1 cellular context compared by ENCODE assay signal in genomic region chr1:160558679-160559078, GRCh38.
TF ChIP-seq lines count a peak whose summit lies in the region.

No MANE protein-coding gene starts in this region.

TF ChIP-seq in K562, 482 proteins besides CTCF, POLR2A, EP300 and RAD21 (continues in another document):
- TF ChIP-seq SMARCA4 (IDR thresholded peaks at IDR 0.05), result peak; percentile 58; the same call in 1 of the 2 replicates
- no peak for TF ChIP-seq TAF1 (IDR thresholded peaks at IDR 0.05; ENCODE audit: control insufficient read depth, extremely low read depth, insufficient read depth, low read length, severe bottlenecking)
- TF ChIP-seq ZNF23 (CRISPR knock-in tag; IDR thresholded peaks at IDR 0.05), result no peak
- no peak for TF ChIP-seq BMI1 (IDR thresholded peaks at IDR 0.05; ENCODE audit: low read length)
- TF ChIP-seq ARID3A (IDR thresholded peaks at IDR 0.05; ENCODE audit: borderline replicate concordance, low read depth, low read length), result no peak
- no peak for TF ChIP-seq HNRNPK (IDR thresholded peaks at IDR 0.05; ENCODE audit: low read depth, low read length, poor library complexity, severe bottlenecking)
- peak in 1 of 2 experiments; percentile 35; a peak in 1 of 4 replicates for TF ChIP-seq ZNF639 (CRISPR knock-in tag; conservative IDR thresholded peaks at IDR 0.05 in 1 of 2, IDR thresholded peaks at IDR 0.05 in 1 of 2)
- no peak for TF ChIP-seq THRAP3 (IDR thresholded peaks at IDR 0.05; ENCODE audit: borderline replicate concordance)
- no peak for TF ChIP-seq ZNF695 (CRISPR knock-in tag; IDR thresholded peaks at IDR 0.05)
- TF ChIP-seq NFRKB (IDR thresholded peaks at IDR 0.05; ENCODE audit: low read depth), result no peak
- no peak for TF ChIP-seq MITF (IDR thresholded peaks at IDR 0.05)
- TF ChIP-seq ZNF561 (CRISPR knock-in tag; conservative IDR thresholded peaks at IDR 0.05), result no peak
- TF ChIP-seq SLC30A9 (CRISPR knock-in tag; IDR thresholded peaks at IDR 0.05), result no peak
- TF ChIP-seq MEIS2 (IDR thresholded peaks at IDR 0.05; ENCODE audit: partially characterized antibody), result peak; percentile 3
- TF ChIP-seq ZNF316 (IDR thresholded peaks at IDR 0.05), result no peak
- no peak for TF ChIP-seq ZBED1 (IDR thresholded peaks at IDR 0.05)
- peak; percentile 78; the same call in 1 of the 2 replicates for TF ChIP-seq ESRRA (IDR thresholded peaks at IDR 0.05; ENCODE audit: borderline replicate concordance, low read depth)
- TF ChIP-seq SRF (CRISPR knock-in tag; IDR thresholded peaks at IDR 0.05), result no peak
- no peak for TF ChIP-seq CHCHD3 (CRISPR knock-in tag; IDR thresholded peaks at IDR 0.05)
- TF ChIP-seq RB1 (IDR thresholded peaks at IDR 0.05; ENCODE audit: low read depth), result no peak
- TF ChIP-seq GABPA (tag; conservative IDR thresholded peaks at IDR 0.05; ENCODE audit: low read depth), result no peak
- no peak for TF ChIP-seq KDM4B (IDR thresholded peaks at IDR 0.05; ENCODE audit: borderline replicate concordance in 2 of 2, low read depth in 1 of 2)
- no peak for TF ChIP-seq REST (CRISPR knock-in tag; IDR thresholded peaks at IDR 0.05; ENCODE audit: low read depth)
- TF ChIP-seq IFI16 (CRISPR knock-in tag; IDR thresholded peaks at IDR 0.05), result no peak
- no peak for TF ChIP-seq BDP1 (IDR thresholded peaks at IDR 0.05; ENCODE audit: insufficient read depth, insufficient read length)
- peak; percentile 65 for TF ChIP-seq ARID1B (IDR thresholded peaks at IDR 0.05)
- TF ChIP-seq ZNF134 (CRISPR knock-in tag; conservative IDR thresholded peaks at IDR 0.05), result no peak
- no peak for TF ChIP-seq PHTF2 (CRISPR knock-in tag; IDR thresholded peaks at IDR 0.05)
- no peak for TF ChIP-seq SRSF3 (IDR thresholded peaks at IDR 0.05; ENCODE audit: insufficient read depth, low read length)
- no peak for TF ChIP-seq HEY1 (CRISPR knock-in tag; IDR thresholded peaks at IDR 0.05; ENCODE audit: borderline replicate concordance)
- TF ChIP-seq KAT2B (IDR thresholded peaks at IDR 0.05; ENCODE audit: low read depth, low read length), result no peak
- no peak for TF ChIP-seq BRF1 (IDR thresholded peaks at IDR 0.05; ENCODE audit: borderline replicate concordance, extremely low read depth, insufficient read length)
- TF ChIP-seq TRIM24 (IDR thresholded peaks at IDR 0.05), result 0 out of 4 replicates have a peak, but pooled peaks of 1 of the 2 experiments have one; percentile 44
- TF ChIP-seq, protein P1, sequence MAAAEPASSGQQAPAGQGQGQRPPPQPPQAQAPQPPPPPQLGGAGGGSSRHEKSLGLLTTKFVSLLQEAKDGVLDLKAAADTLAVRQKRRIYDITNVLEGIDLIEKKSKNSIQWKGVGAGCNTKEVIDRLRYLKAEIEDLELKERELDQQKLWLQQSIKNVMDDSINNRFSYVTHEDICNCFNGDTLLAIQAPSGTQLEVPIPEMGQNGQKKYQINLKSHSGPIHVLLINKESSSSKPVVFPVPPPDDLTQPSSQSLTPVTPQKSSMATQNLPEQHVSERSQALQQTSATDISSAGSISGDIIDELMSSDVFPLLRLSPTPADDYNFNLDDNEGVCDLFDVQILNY (CRISPR knock-in tag; IDR thresholded peaks at IDR 0.05), result no peak
- no peak for TF ChIP-seq SIN3A (IDR thresholded peaks at IDR 0.05; ENCODE audit: borderline replicate concordance in 2 of 2, control insufficient read depth in 1 of 2, low read depth in 2 of 2, low read length in 2 of 2)
- TF ChIP-seq TCF7L2 (IDR thresholded peaks at IDR 0.05; ENCODE audit: low read depth, low read length), result no peak
- TF ChIP-seq HDAC3 (IDR thresholded peaks at IDR 0.05; ENCODE audit: borderline replicate concordance, partially characterized antibody), result no peak
- no peak for TF ChIP-seq RBM34 (IDR thresholded peaks at IDR 0.05; ENCODE audit: borderline replicate concordance, insufficient read depth, low read length)
- no peak for TF ChIP-seq LARP7 (IDR thresholded peaks at IDR 0.05)
- 0 out of 4 replicates have a peak, but pooled peaks of 1 of the 2 experiments have one; percentile 3 for TF ChIP-seq TEAD1 (CRISPR knock-in tag; IDR thresholded peaks at IDR 0.05)
- TF ChIP-seq YBX1 (IDR thresholded peaks at IDR 0.05), result no peak
- TF ChIP-seq ETS1 (conservative IDR thresholded peaks at IDR 0.05; ENCODE audit: control insufficient read depth, low read depth, low read length), result no peak
- no peak for TF ChIP-seq ZNF785 (CRISPR knock-in tag; IDR thresholded peaks at IDR 0.05)
- TF ChIP-seq CBX3 (IDR thresholded peaks at IDR 0.05; ENCODE audit: borderline replicate concordance in 1 of 2, low read length in 2 of 2), result no peak
- no peak for TF ChIP-seq SNIP1 (IDR thresholded peaks at IDR 0.05; ENCODE audit: low read depth)
- TF ChIP-seq, protein P2, sequence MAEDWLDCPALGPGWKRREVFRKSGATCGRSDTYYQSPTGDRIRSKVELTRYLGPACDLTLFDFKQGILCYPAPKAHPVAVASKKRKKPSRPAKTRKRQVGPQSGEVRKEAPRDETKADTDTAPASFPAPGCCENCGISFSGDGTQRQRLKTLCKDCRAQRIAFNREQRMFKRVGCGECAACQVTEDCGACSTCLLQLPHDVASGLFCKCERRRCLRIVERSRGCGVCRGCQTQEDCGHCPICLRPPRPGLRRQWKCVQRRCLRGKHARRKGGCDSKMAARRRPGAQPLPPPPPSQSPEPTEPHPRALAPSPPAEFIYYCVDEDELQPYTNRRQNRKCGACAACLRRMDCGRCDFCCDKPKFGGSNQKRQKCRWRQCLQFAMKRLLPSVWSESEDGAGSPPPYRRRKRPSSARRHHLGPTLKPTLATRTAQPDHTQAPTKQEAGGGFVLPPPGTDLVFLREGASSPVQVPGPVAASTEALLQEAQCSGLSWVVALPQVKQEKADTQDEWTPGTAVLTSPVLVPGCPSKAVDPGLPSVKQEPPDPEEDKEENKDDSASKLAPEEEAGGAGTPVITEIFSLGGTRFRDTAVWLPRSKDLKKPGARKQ (CRISPR knock-in tag; IDR thresholded peaks at IDR 0.05), result no peak
- TF ChIP-seq ATF7 (IDR thresholded peaks at IDR 0.05), result no peak
- no peak for TF ChIP-seq ZNF449 (CRISPR knock-in tag; IDR thresholded peaks at IDR 0.05)
- no peak for TF ChIP-seq MAFG (tag; conservative IDR thresholded peaks at IDR 0.05)
- TF ChIP-seq RBM15 (IDR thresholded peaks at IDR 0.05; ENCODE audit: insufficient read depth, low read length), result no peak
- no peak for TF ChIP-seq KLF6 (CRISPR knock-in tag; IDR thresholded peaks at IDR 0.05; ENCODE audit: borderline replicate concordance)
- TF ChIP-seq PTRF (tag; IDR thresholded peaks at IDR 0.05), result no peak
- TF ChIP-seq RBM39 (optimal IDR thresholded peaks at IDR 0.05; ENCODE audit: low read depth, low read length), result no peak
- TF ChIP-seq STAT6 (CRISPR knock-in tag; IDR thresholded peaks at IDR 0.05), result no peak
- TF ChIP-seq NFXL1 (CRISPR knock-in tag; IDR thresholded peaks at IDR 0.05), result no peak
- TF ChIP-seq SOX6 (IDR thresholded peaks at IDR 0.05), result peak; percentile 86
- TF ChIP-seq ID3 (CRISPR knock-in tag; IDR thresholded peaks at IDR 0.05), result no peak
- no peak for TF ChIP-seq ID3 (tag; IDR thresholded peaks at IDR 0.05)
- TF ChIP-seq TCF7 (IDR thresholded peaks at IDR 0.05; ENCODE audit: borderline replicate concordance), result no peak
